17 cellular contexts compared by ENCODE assay signal in genomic region chr7:15396210-15397158, GRCh38.
DNase-seq lines count a peak whose midpoint lies in the region; ATAC-seq and TF ChIP-seq lines count a peak whose summit lies in the region.
"Had no signal": no experiment of that assay in that cellular context is flagged by ENCODE, and none has a peak within 500 bp of the region (broad histone marks: within the 10 kb centered on the region; RNA-seq: fewer than 3 reads in every experiment).

No MANE protein-coding gene starts in this region.

- BruUV-seq in Panc1 (replicated peaks; lab: Mats Ljungman, UMichigan): no TSS peak

- H3K4me3 ChIP-seq in Panc1 (ENCODE audit: low read depth in 2 of 2, low read length in 2 of 2) (peak overlapping the region in 1 of 2 experiments; percentile 14; a peak in 3 of 4 replicates), Peyer's patch (no peak overlapping the region)

- H3K36me3 ChIP-seq in Panc1 (ENCODE audit: control insufficient read depth, insufficient read depth, low read length) (no peaks in the 10 kb centered on the region), Peyer's patch (no peaks in the 10 kb centered on the region)

- in situ Hi-C loops in Panc1 (cut with HindIII; ENCODE audit: low pct_unique_long_range_greater_than_20kb, low sequenced_read_pairs): no loop called here

- H3K9me3 ChIP-seq in Panc1 (ENCODE audit: control insufficient read depth, insufficient read depth, low read depth, low read length) (no peaks in the 10 kb centered on the region), Peyer's patch (peaks cover 0 to 3% (median 0%) of the 10 kb centered on the region in 4 donors)

- TF ChIP-seq POLR2A in Peyer's patch (IDR thresholded peaks at IDR 0.05): no peak

- ATAC-seq in Panc1 (0 out of 2 replicates have a peak, but pooled peaks have one; percentile 51), HG02840 (IDR thresholded peaks at IDR 0.05; ENCODE audit: low FRiP score, unreplicated experiment) (no peak)

- DNase-seq in DMS53 treated with DMSO at 0.1 percent for 48 hours (lab: John Stamatoyannopoulos, UW; ENCODE audit: unreplicated experiment) (peak; percentile 61), NCI-H2029 treated with DMSO at 0.1 percent for 48 hours (lab: John Stamatoyannopoulos, UW) (peak; percentile 61), Panc1 (ENCODE audit: low read depth, low spot score) (no peak), NCI-H446 (lab: John Stamatoyannopoulos, UW) (no peak), RWPE1 (ENCODE audit: low spot score) (no peak), Peyer's patch (no peak)
- DNase-seq: CD4-positive, CD25-positive, alpha-beta regulatory T cell; COR-L47; GF-D8; HCEC 1CT; NCI-H1417; NCI-H187 treated with DMSO at 0.1 percent for 48 hours; NCI-H2227 treated with DMSO at 0.1 percent for 48 hours; NCI-H524; RPMI8226; SIG-M5 had no signal

- H3K27ac ChIP-seq in Panc1 (ENCODE audit: low read length) (no peak overlapping the region), RWPE1 (no peak overlapping the region), Peyer's patch (no peak overlapping the region)

- no peaks in the 10 kb centered on the region for H3K4me1 ChIP-seq in Panc1 (ENCODE audit: control insufficient read depth, insufficient read depth, low read length)
- no peaks in the 10 kb centered on the region for H3K4me1 ChIP-seq in Peyer's patch

- CTCF ChIA-PET in Panc1 (lab: Charles Lee): interaction anchor here (0.7 kb wide), 1 partner anchor 1252 kb away, joined by 3 read pairs; no protein-coding TSS in a partner anchor
- CTCF ChIA-PET in RWPE1 (lab: Yijun Ruan, JAX): interaction anchor here (0.6 kb wide), 1 partner anchor 282 kb away, joined by 3 read pairs; no protein-coding TSS in a partner anchor

- intact Hi-C loops in Panc1 (cut with micrococcal nuclease; ENCODE audit: unreplicated experiment): no loop called here

- no peaks in the 10 kb centered on the region for H3K27me3 ChIP-seq in Panc1 (ENCODE audit: control insufficient read depth, insufficient read depth, low read length)
- no peaks in the 10 kb centered on the region for H3K27me3 ChIP-seq in Peyer's patch

- TF ChIP-seq CTCF in Panc1 (IDR thresholded peaks at IDR 0.05) (no peak), RWPE1 (conservative IDR thresholded peaks at IDR 0.05; ENCODE audit: low read depth) (no peak), Peyer's patch (IDR thresholded peaks at IDR 0.05) (no peak)

- POLR2A ChIA-PET in Panc1 (lab: Charles Lee) (no interaction called here), RWPE1 (lab: Yijun Ruan, JAX; ENCODE audit: low non-redundant PET) (no interaction called here)

Comparison
In these comparisons a context has a peak if more than half of its experiments do, and no peak if none do; other contexts are left out.
1. DNase-seq: peak in DMS53 treated with DMSO at 0.1 percent for 48 hours (single experiment) and NCI-H2029 treated with DMSO at 0.1 percent for 48 hours (single experiment); none in Panc1 (single experiment), NCI-H446 (0 of 2), RWPE1 (single experiment) and Peyer's patch (0 of 3).